22 cellular contexts compared by ENCODE assay signal in the genomic region with DNA sequence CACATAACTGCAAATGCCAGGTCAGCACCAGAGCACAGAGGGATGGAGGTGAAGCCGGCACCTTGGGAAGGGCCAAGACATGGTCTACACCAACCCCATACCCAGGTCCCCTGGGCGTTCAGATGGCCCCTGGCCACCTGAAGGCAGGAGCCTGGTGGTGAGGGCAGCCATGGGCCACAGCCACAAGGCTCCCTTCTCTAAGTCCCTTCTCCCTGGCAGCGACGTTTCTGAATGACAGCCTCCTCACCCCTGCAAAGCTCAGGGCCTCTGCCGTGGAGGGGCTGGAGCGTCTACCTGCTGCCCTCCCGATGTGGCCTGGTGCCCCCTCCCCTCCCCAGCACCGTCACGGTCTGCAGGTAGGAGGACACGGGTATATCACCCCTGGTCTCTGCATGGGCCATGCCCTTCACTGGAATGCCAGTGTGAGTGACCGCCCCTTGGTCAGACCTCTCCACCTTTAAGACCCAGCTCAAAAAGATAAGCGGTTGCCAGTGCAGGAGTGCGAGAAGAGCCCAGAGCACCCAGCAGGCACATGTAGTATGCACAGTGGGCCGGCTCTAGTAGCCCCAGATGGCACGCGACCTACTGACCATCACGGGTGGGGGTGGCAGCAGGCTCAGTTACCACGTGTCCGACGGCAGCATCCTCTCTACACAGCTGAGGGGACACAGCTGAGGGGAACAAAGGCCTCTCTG. TPM values are rescaled to one million over a fixed set of nuclear protein-coding genes. Genes with fewer than 3 reads are reported as not detected.
A peak's percentile ranks its signal among the peaks of the same experiment; 100 is the strongest.
DNase-seq lines count a peak whose midpoint lies in the region; ATAC-seq and TF ChIP-seq lines count a peak whose summit lies in the region.
"Had no signal": no experiment of that assay in that cellular context is flagged by ENCODE, and none has a peak within 500 bp of the region (broad histone marks: within the 10 kb centered on the region; RNA-seq: fewer than 3 reads in every experiment).

No MANE protein-coding gene starts in this region.

- H3K9me3 Mint-ChIP-seq in natural killer cell treated with Interleukin-12 subunit alpha and Interleukin-12 subunit beta and Interleukin-15 and Interleukin-18, amount 100 ng/mL, for 72 hours = peaks cover 5% of the 10 kb centered on the region
- peaks cover 12% of the 10 kb centered on the region for H3K9me3 Mint-ChIP-seq in activated CD8-positive, alpha-beta T cell treated with anti-CD3 and anti-CD28 coated beads for 36 hours
- H3K9me3 Mint-ChIP-seq: activated T-helper 17 cell treated with anti-CD3 and anti-CD28 coated beads, Interleukin-2, amount 50 U/mL, for 72 hours had no signal

- DNase-seq in right cardiac atrium (peak in 2 of 3 donors; percentile 6 to 33), right atrium auricular region (ENCODE audit: low spot score) (no peak), coronary artery (ENCODE audit: low spot score) (peak; percentile 59)
- peak; percentile 49 for DNase-seq in natural killer cell treated with Interleukin-12 subunit alpha and Interleukin-12 subunit beta and Interleukin-15 and Interleukin-18, amount 100 ng/mL, for 72 hours (ENCODE audit: low spot score)
- no peak for DNase-seq in stimulated activated CD4-positive, alpha-beta T cell treated with anti-CD3 and anti-CD28 coated beads, Interleukin-2, amount 100 ng/mL, for 24 hours
- no peak for DNase-seq in activated CD8-positive, alpha-beta T cell treated with anti-CD3 and anti-CD28 coated beads for 36 hours
- DNase-seq: activated CD4-positive, alpha-beta T cell treated with anti-CD3 and anti-CD28 coated beads, Interleukin-2, amount 50 U/mL, for 4 hours; activated naive CD8-positive, alpha-beta T cell treated with anti-CD3 and anti-CD28 coated beads for 36 hours; MM.1S; NCI-H1417; NCI-H2029 treated with DMSO at 0.1 percent for 48 hours; NCI-H226; NCI-H69; SJCRH30; transverse colon had no signal

- intact Hi-C loops in right cardiac atrium (cut with DNase I) = no loop called here
- intact Hi-C loops in activated CD8-positive, alpha-beta T cell treated with anti-CD3 and anti-CD28 coated beads for 36 hours (cut with micrococcal nuclease) = no loop called here

- H3K4me1 ChIP-seq in right cardiac atrium (ENCODE audit: control insufficient read depth, insufficient read depth, low read length) (no peaks in the 10 kb centered on the region), right atrium auricular region (no peaks in the 10 kb centered on the region)
- H3K4me1 ChIP-seq: A549, HAP-1, SJCRH30 had no signal

- TF ChIP-seq CTCF in right atrium auricular region (IDR thresholded peaks at IDR 0.05) = no peak
- TF ChIP-seq CTCF in coronary artery (IDR thresholded peaks at IDR 0.05) = no peak
- no peak for TF ChIP-seq CTCF in activated CD8-positive, alpha-beta T cell treated with anti-CD3 and anti-CD28 coated beads for 36 hours (IDR thresholded peaks at IDR 0.05)

- POLR2A ChIA-PET in activated CD8-positive, alpha-beta T cell treated with anti-CD3 and anti-CD28 coated beads for 36 hours (lab: Charles Lee) = no interaction called here

- H3K27me3 ChIP-seq in right cardiac atrium (ENCODE audit: control insufficient read depth, insufficient read depth) (no peaks in the 10 kb centered on the region), right atrium auricular region (no peaks in the 10 kb centered on the region)
- H3K27me3 ChIP-seq: SJCRH30, transverse colon had no signal

- peaks cover 6% of the 10 kb centered on the region for H3K36me3 Mint-ChIP-seq in natural killer cell treated with Interleukin-12 subunit alpha and Interleukin-12 subunit beta and Interleukin-15 and Interleukin-18, amount 100 ng/mL, for 72 hours
- H3K36me3 Mint-ChIP-seq in activated CD8-positive, alpha-beta T cell treated with anti-CD3 and anti-CD28 coated beads for 36 hours (ENCODE audit: low read depth) = peaks cover 20% of the 10 kb centered on the region

- H3K36me3 ChIP-seq in right atrium auricular region = peaks cover 6% of the 10 kb centered on the region
- H3K36me3 ChIP-seq: HAP-1, SJCRH30 had no signal

- H3K9me3 ChIP-seq in right cardiac atrium (ENCODE audit: control insufficient read depth, low read length) (no peaks in the 10 kb centered on the region), right atrium auricular region (peaks cover 0 to 18% of the 10 kb centered on the region in 2 donors)
- H3K9me3 ChIP-seq: HAP-1, transverse colon had no signal

- CTCF ChIA-PET in activated CD8-positive, alpha-beta T cell treated with anti-CD3 and anti-CD28 coated beads for 36 hours (lab: Charles Lee) = no interaction called here

- no peak overlapping the region for H3K4me3 Mint-ChIP-seq in natural killer cell treated with Interleukin-12 subunit alpha and Interleukin-12 subunit beta and Interleukin-15 and Interleukin-18, amount 100 ng/mL, for 72 hours
- no peak overlapping the region for H3K4me3 Mint-ChIP-seq in activated CD8-positive, alpha-beta T cell treated with anti-CD3 and anti-CD28 coated beads for 36 hours
- H3K4me3 Mint-ChIP-seq: activated naive CD8-positive, alpha-beta T cell treated with anti-CD3 and anti-CD28 coated beads for 36 hours; activated T-helper 17 cell treated with anti-CD3 and anti-CD28 coated beads, Interleukin-2, amount 50 U/mL, for 72 hours had no signal

- H3K27me3 Mint-ChIP-seq in natural killer cell treated with Interleukin-12 subunit alpha and Interleukin-12 subunit beta and Interleukin-15 and Interleukin-18, amount 100 ng/mL, for 72 hours = no peaks in the 10 kb centered on the region
- no peaks in the 10 kb centered on the region for H3K27me3 Mint-ChIP-seq in activated CD8-positive, alpha-beta T cell treated with anti-CD3 and anti-CD28 coated beads for 36 hours
- H3K27me3 Mint-ChIP-seq: activated naive CD8-positive, alpha-beta T cell treated with anti-CD3 and anti-CD28 coated beads for 36 hours; activated T-helper 17 cell treated with anti-CD3 and anti-CD28 coated beads, Interleukin-2, amount 50 U/mL, for 72 hours; progenitor cell of endocrine pancreas had no signal

- H3K27ac Mint-ChIP-seq in natural killer cell treated with Interleukin-12 subunit alpha and Interleukin-12 subunit beta and Interleukin-15 and Interleukin-18, amount 100 ng/mL, for 72 hours = no peak overlapping the region
- H3K27ac Mint-ChIP-seq in activated CD8-positive, alpha-beta T cell treated with anti-CD3 and anti-CD28 coated beads for 36 hours = no peak overlapping the region
- H3K27ac Mint-ChIP-seq: activated naive CD8-positive, alpha-beta T cell treated with anti-CD3 and anti-CD28 coated beads for 36 hours; activated T-helper 17 cell treated with anti-CD3 and anti-CD28 coated beads, Interleukin-2, amount 50 U/mL, for 72 hours had no signal

- no peak for ATAC-seq in right cardiac atrium
- no peak for ATAC-seq in natural killer cell treated with Interleukin-12 subunit alpha and Interleukin-12 subunit beta and Interleukin-15 and Interleukin-18, amount 100 ng/mL, for 72 hours
- ATAC-seq in HG02759 (IDR thresholded peaks at IDR 0.05; ENCODE audit: unreplicated experiment) = no peak
- ATAC-seq in activated CD8-positive, alpha-beta T cell treated with anti-CD3 and anti-CD28 coated beads for 36 hours = no peak
- ATAC-seq: activated T-helper 17 cell treated with anti-CD3 and anti-CD28 coated beads, Interleukin-2, amount 50 U/mL, for 72 hours had no signal

- 90% methylated on average over 20 of the region's 20 CpGs for WGBS in right cardiac atrium

- H3K4me3 ChIP-seq in right cardiac atrium (ENCODE audit: low read length) (no peak overlapping the region), right atrium auricular region (no peak overlapping the region), coronary artery (no peak overlapping the region)
- H3K4me3 ChIP-seq: A549, HAP-1, SJCRH30, transverse colon had no signal

- H3K4me1 Mint-ChIP-seq in natural killer cell treated with Interleukin-12 subunit alpha and Interleukin-12 subunit beta and Interleukin-15 and Interleukin-18, amount 100 ng/mL, for 72 hours (ENCODE audit: low read depth in 2 of 2) = peaks cover 32 to 38% of the 10 kb centered on the region in 2 donors
- H3K4me1 Mint-ChIP-seq in activated CD8-positive, alpha-beta T cell treated with anti-CD3 and anti-CD28 coated beads for 36 hours (ENCODE audit: low read depth) = peaks cover 3% of the 10 kb centered on the region

- H3K27ac ChIP-seq in right cardiac atrium (ENCODE audit: low read length) = no peak overlapping the region
- no peak overlapping the region for H3K27ac ChIP-seq in right atrium auricular region
- H3K27ac ChIP-seq in coronary artery = no peak overlapping the region
- H3K27ac ChIP-seq in temporal lobe (ENCODE audit: low read depth, low read length) = peak overlapping the region; percentile 44
- H3K27ac ChIP-seq: A549, KMS-11, SJCRH30, transverse colon had no signal

RNA-seq across cellular contexts. Expression of gene HS6ST1, which starts 46.6 kb away (rescaled TPM):
- total RNA-seq in right cardiac atrium (10 to 100 TPM; 13.3 to 28.4 (median 21.1) TPM), right atrium auricular region (10 to 100 TPM; 19.0 to 25.8 TPM), temporal lobe (48.7 TPM)
- polyA plus RNA-seq in right cardiac atrium = 19.8 TPM
- total RNA-seq in natural killer cell treated with Interleukin-12 subunit alpha and Interleukin-12 subunit beta and Interleukin-15 and Interleukin-18, amount 100 ng/mL, for 72 hours = 10 to 100 TPM; 17.5 to 25.5 TPM
- total RNA-seq in activated CD8-positive, alpha-beta T cell treated with anti-CD3 and anti-CD28 coated beads for 36 hours = 10 to 100 TPM; 12.5 to 13.0 TPM

Comparison
In these comparisons a context has a peak if more than half of its experiments do, and no peak if none do; other contexts are left out.
1. DNase-seq: peak in right cardiac atrium (2 of 3), coronary artery (single experiment) and natural killer cell treated with Interleukin-12 subunit alpha and Interleukin-12 subunit beta and Interleukin-15 and Interleukin-18, amount 100 ng/mL, for 72 hours (single experiment); none in right atrium auricular region (single experiment), stimulated activated CD4-positive, alpha-beta T cell treated with anti-CD3 and anti-CD28 coated beads, Interleukin-2, amount 100 ng/mL, for 24 hours (0 of 2) and activated CD8-positive, alpha-beta T cell treated with anti-CD3 and anti-CD28 coated beads for 36 hours (single experiment).